8 cellular contexts compared by ENCODE assay signal in the genomic region with DNA sequence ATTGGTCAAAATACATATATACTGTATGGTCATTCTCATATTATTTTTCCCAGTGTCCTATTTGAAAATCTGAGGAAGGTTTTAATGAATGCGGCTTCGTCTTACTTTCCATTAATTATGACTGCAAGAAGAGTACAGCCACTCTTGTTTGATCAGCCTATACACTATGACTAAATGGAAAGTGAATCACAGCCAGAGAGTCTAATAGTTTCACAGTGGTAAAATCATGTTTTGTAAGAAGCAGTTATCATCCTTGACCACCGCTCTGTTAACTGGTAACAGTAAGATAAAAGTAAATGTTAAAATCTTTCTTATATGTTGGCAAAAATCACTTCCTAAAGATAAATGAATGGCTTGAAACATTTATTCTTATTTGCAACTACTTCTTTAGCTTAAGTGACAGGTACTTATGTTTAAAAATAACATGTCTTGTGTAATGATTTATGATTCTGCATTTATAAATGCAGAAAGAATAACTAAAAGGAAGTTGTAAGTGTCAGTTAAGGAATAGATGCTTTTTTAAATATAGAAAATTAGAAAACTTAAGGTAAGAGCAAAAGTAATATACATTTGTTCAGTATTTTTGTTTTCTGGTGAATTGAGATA. TPM values are rescaled to one million over a fixed set of nuclear protein-coding genes. Genes with fewer than 3 reads are reported as not detected.
DNase-seq lines count a peak whose midpoint lies in the region; FAIRE-seq and TF ChIP-seq lines count a peak whose summit lies in the region.

No MANE protein-coding gene starts in this region.

- peaks cover 11% of the 10 kb centered on the region; the same call in 1 of the 2 replicates for H3F3A ChIP-seq in PC-9 (ENCODE audit: insufficient read depth, low read depth)

- H3K9me3 ChIP-seq in HEK293 (ENCODE audit: control insufficient read depth, insufficient read depth, low read depth, low read length), result no peaks in the 10 kb centered on the region
- H3K9me3 ChIP-seq in PC-9 (ENCODE audit: insufficient read depth, low read depth), result no peaks in the 10 kb centered on the region

- H4K20me1 ChIP-seq in PC-9 (ENCODE audit: insufficient read depth), result no peaks in the 10 kb centered on the region

- POLR2A ChIA-PET in HEK293 (lab: Yijun Ruan, JAX) (no interaction called here), PC-9 (lab: Charles Lee; ENCODE audit: unreplicated experiment) (interaction anchor here (0.6 kb wide), 3 partner anchors 13 to 60 kb away, joined by 4 to 10 read pairs (median 5); partner anchors contain the start of gene GALNT7)

- H3K36me3 ChIP-seq in HEK293 (ENCODE audit: control insufficient read depth in 2 of 2, insufficient read depth in 1 of 2, low read length in 2 of 2) (no peaks in the 10 kb centered on the region), PC-9 (ENCODE audit: low read depth) (no peaks in the 10 kb centered on the region)

- intact Hi-C loops in PC-9 (cut with micrococcal nuclease; ENCODE audit: unreplicated experiment), result loop anchor here (1.0 kb wide), 1 partner anchor 9 kb away; no protein-coding TSS in a partner anchor

- TF ChIP-seq CTCF in HEK293 (tag by site-specific recombination; IDR thresholded peaks at IDR 0.05) (no peak), PC-9 (conservative IDR thresholded peaks at IDR 0.05) (no peak)

- FAIRE-seq in GM18507 (lab: Jason Lieb, UNC), result peak; percentile 24

- CTCF ChIA-PET in HEK293 (lab: Yijun Ruan, JAX) (interaction anchor here (0.6 to 0.7 kb wide), 2 partner anchors 72 to 186 kb away, joined by 3 read pairs; no protein-coding TSS in a partner anchor), PC-9 (lab: Charles Lee) (no interaction called here)

- H3K27me3 ChIP-seq in PC-9 (ENCODE audit: insufficient read depth, low read depth), result no peaks in the 10 kb centered on the region

- peak overlapping the region; percentile 35 for H3K4me2 ChIP-seq in PC-9

- no TSS peak for BruUV-seq in PC-9 (replicated peaks; lab: Mats Ljungman, UMichigan)

- H3K79me2 ChIP-seq in PC-9 (ENCODE audit: low read depth), result peaks cover 66% of the 10 kb centered on the region

- DNase-seq in GM18507 (ENCODE audit: extremely low spot score, insufficient read length, low read depth) (no peak), PC-9 (peak in 1 of 2 experiments; percentile 64), iris pigment epithelial cell (ENCODE audit: low read depth) (peak; percentile 86), activated gamma-delta T cell treated with Interleukin-2 at 50 U/mL for 16 hours (no peak), HuH-7 (ENCODE audit: low spot score) (no peak), T1000 (lab: John Stamatoyannopoulos, UW) (no peak)
- DNase-seq in activated naive CD4-positive, alpha-beta T cell (lab: John Stamatoyannopoulos, UW), result no peak

- H3K9me2 ChIP-seq in PC-9 (ENCODE audit: insufficient read depth), result no peaks in the 10 kb centered on the region

- H3K4me3 ChIP-seq in HEK293 (ENCODE audit: low read depth, low read length) (no peak overlapping the region), PC-9 (no peak overlapping the region)

- no peak overlapping the region for H2AFZ ChIP-seq in PC-9

- H3K4me1 ChIP-seq in HEK293 (ENCODE audit: control insufficient read depth, insufficient read depth, low read length) (peaks cover 34% of the 10 kb centered on the region), PC-9 (replicated peaks; ENCODE audit: insufficient read depth) (peaks cover 49% of the 10 kb centered on the region)

- H3K27ac ChIP-seq in HEK293 (ENCODE audit: extremely low read depth, low read depth, low read length), result no peak overlapping the region
- H3K27ac ChIP-seq in PC-9, result peak overlapping the region; percentile 86

TF ChIP-seq in HEK293, 187 proteins besides CTCF, POLR2A, EP300 and RAD21:
- TF ChIP-seq FEZF1 (tag by site-specific recombination; IDR thresholded peaks at IDR 0.05), result no peak
- TF ChIP-seq, protein P1, sequence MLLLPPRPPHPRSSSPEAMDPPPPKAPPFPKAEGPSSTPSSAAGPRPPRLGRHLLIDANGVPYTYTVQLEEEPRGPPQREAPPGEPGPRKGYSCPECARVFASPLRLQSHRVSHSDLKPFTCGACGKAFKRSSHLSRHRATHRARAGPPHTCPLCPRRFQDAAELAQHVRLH (tag by site-specific recombination; IDR thresholded peaks at IDR 0.05), result no peak
- TF ChIP-seq ZNF416 (tag by site-specific recombination; IDR thresholded peaks at IDR 0.05), result no peak
- TF ChIP-seq ZNF324 (tag by site-specific recombination; IDR thresholded peaks at IDR 0.05), result no peak
- no peak for TF ChIP-seq ZBTB7A (tag by site-specific recombination; IDR thresholded peaks at IDR 0.05; ENCODE audit: low read depth)
- TF ChIP-seq PRDM1 (tag by site-specific recombination; IDR thresholded peaks at IDR 0.05), result 0 out of 2 replicates have a peak, but pooled peaks have one; percentile 8
- TF ChIP-seq KLF7 (tag by site-specific recombination; IDR thresholded peaks at IDR 0.05; ENCODE audit: borderline replicate concordance), result no peak
- TF ChIP-seq, protein P2, sequence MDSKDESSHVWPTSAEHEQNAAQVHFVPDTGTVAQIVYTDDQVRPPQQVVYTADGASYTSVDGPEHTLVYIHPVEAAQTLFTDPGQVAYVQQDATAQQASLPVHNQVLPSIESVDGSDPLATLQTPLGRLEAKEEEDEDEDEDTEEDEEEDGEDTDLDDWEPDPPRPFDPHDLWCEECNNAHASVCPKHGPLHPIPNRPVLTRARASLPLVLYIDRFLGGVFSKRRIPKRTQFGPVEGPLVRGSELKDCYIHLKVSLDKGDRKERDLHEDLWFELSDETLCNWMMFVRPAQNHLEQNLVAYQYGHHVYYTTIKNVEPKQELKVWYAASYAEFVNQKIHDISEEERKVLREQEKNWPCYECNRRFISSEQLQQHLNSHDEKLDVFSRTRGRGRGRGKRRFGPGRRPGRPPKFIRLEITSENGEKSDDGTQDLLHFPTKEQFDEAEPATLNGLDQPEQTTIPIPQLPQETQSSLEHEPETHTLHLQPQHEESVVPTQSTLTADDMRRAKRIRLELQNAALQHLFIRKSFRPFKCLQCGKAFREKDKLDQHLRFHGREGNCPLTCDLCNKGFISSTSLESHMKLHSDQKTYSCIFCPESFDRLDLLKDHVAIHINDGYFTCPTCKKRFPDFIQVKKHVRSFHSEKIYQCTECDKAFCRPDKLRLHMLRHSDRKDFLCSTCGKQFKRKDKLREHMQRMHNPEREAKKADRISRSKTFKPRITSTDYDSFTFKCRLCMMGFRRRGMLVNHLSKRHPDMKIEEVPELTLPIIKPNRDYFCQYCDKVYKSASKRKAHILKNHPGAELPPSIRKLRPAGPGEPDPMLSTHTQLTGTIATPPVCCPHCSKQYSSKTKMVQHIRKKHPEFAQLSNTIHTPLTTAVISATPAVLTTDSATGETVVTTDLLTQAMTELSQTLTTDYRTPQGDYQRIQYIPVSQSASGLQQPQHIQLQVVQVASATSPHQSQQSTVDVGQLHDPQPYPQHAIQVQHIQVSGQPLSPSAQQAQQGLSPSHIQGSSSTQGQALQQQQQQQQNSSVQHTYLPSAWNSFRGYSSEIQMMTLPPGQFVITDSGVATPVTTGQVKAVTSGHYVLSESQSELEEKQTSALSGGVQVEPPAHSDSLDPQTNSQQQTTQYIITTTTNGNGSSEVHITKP (tag by site-specific recombination; IDR thresholded peaks at IDR 0.05), result no peak
- peak; percentile 32; the same call in 1 of the 2 replicates for TF ChIP-seq OSR2 (tag by site-specific recombination; IDR thresholded peaks at IDR 0.05)
- TF ChIP-seq ZBTB17 (tag by site-specific recombination; IDR thresholded peaks at IDR 0.05), result no peak

RNA-seq across cellular contexts. Expression of gene GALNT7, which starts 13.3 kb away (rescaled TPM):
- 57.2 and 72.5 TPM in 2 replicates for total RNA-seq in PC-9 (2021)
